ENCODE assay signal across 1 cellular context in the genomic region with DNA sequence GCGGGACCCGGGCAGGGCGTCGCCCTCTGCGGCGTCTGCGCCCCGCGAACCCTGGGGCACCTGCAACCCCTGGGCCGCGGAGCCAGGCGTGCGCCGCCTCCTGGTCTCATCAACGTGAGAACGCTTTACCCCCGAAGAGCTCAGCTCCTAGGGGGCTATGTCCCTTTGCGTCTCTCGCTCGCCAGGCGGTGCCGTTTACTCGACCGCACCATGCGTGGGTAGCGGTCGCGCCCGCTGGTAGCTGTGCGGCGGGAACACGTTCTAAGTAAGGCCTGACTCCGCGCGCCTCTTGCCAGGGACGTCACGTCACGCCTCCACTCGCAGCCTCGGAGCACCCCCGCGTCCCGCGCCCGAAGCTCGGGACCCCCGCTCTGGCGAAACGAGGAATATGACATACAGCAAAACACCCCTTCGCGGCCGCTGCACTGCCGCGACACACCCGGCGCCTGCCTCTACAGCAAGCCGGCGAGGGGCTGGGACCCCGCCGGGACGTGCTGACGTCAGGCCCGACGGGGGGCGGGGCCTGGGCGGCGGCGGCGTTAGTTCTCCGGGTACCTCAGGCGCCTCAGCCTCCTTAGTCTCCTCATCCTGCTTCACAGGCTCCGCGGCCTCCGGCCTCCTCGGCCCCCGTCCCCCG.
TF ChIP-seq lines count a peak whose summit lies in the region.

A gene with protein sequence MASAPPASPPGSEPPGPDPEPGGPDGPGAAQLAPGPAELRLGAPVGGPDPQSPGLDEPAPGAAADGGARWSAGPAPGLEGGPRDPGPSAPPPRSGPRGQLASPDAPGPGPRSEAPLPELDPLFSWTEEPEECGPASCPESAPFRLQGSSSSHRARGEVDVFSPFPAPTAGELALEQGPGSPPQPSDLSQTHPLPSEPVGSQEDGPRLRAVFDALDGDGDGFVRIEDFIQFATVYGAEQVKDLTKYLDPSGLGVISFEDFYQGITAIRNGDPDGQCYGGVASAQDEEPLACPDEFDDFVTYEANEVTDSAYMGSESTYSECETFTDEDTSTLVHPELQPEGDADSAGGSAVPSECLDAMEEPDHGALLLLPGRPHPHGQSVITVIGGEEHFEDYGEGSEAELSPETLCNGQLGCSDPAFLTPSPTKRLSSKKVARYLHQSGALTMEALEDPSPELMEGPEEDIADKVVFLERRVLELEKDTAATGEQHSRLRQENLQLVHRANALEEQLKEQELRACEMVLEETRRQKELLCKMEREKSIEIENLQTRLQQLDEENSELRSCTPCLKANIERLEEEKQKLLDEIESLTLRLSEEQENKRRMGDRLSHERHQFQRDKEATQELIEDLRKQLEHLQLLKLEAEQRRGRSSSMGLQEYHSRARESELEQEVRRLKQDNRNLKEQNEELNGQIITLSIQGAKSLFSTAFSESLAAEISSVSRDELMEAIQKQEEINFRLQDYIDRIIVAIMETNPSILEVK (plus strand): TSS at position 568 of the 637 bp plus-strand sequence. CDS start 358 bp downstream, outside the sequence.

TF ChIP-seq in HepG2, 621 proteins besides CTCF, POLR2A, EP300 and RAD21 (continued from another document and continues in another):
- TF ChIP-seq ZNF619 (CRISPR knock-in tag; IDR thresholded peaks at IDR 0.05) = peak; percentile 86; the same call in 1 of the 2 replicates
- TF ChIP-seq CCAR2 (optimal IDR thresholded peaks at IDR 0.05; ENCODE audit: low read depth, low read length) = no peak
- TF ChIP-seq THYN1 (CRISPR knock-in tag; IDR thresholded peaks at IDR 0.05; ENCODE audit: borderline replicate concordance, low read depth) = no peak
- no peak for TF ChIP-seq NFE2L2 (IDR thresholded peaks at IDR 0.05; ENCODE audit: low read length)
- TF ChIP-seq KLF16 (CRISPR knock-in tag; IDR thresholded peaks at IDR 0.05) = no peak; a peak in 2 of 4 replicates
- TF ChIP-seq SALL2 (CRISPR knock-in tag; IDR thresholded peaks at IDR 0.05) = peak; percentile 81; the same call in 1 of the 2 replicates
- TF ChIP-seq HNRNPL (IDR thresholded peaks at IDR 0.05; ENCODE audit: low read depth, low read length) = no peak
- no peak; the same call in 1 of the 2 replicates for TF ChIP-seq ZNF124 (CRISPR knock-in tag; IDR thresholded peaks at IDR 0.05)
- TF ChIP-seq, protein P1, sequence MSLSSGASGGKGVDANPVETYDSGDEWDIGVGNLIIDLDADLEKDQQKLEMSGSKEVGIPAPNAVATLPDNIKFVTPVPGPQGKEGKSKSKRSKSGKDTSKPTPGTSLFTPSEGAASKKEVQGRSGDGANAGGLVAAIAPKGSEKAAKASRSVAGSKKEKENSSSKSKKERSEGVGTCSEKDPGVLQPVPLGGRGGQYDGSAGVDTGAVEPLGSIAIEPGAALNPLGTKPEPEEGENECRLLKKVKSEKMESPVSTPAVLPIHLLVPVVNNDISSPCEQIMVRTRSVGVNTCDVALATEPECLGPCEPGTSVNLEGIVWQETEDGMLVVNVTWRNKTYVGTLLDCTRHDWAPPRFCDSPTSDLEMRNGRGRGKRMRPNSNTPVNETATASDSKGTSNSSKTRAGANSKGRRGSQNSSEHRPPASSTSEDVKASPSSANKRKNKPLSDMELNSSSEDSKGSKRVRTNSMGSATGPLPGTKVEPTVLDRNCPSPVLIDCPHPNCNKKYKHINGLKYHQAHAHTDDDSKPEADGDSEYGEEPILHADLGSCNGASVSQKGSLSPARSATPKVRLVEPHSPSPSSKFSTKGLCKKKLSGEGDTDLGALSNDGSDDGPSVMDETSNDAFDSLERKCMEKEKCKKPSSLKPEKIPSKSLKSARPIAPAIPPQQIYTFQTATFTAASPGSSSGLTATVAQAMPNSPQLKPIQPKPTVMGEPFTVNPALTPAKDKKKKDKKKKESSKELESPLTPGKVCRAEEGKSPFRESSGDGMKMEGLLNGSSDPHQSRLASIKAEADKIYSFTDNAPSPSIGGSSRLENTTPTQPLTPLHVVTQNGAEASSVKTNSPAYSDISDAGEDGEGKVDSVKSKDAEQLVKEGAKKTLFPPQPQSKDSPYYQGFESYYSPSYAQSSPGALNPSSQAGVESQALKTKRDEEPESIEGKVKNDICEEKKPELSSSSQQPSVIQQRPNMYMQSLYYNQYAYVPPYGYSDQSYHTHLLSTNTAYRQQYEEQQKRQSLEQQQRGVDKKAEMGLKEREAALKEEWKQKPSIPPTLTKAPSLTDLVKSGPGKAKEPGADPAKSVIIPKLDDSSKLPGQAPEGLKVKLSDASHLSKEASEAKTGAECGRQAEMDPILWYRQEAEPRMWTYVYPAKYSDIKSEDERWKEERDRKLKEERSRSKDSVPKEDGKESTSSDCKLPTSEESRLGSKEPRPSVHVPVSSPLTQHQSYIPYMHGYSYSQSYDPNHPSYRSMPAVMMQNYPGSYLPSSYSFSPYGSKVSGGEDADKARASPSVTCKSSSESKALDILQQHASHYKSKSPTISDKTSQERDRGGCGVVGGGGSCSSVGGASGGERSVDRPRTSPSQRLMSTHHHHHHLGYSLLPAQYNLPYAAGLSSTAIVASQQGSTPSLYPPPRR (CRISPR knock-in tag; IDR thresholded peaks at IDR 0.05; ENCODE audit: borderline replicate concordance) = no peak
- TF ChIP-seq SOX6 (IDR thresholded peaks at IDR 0.05) = no peak
- TF ChIP-seq SOX6 (CRISPR knock-in tag; IDR thresholded peaks at IDR 0.05) = no peak; the same call in 1 of the 2 replicates
- no peak for TF ChIP-seq SMYD3 (CRISPR knock-in tag; IDR thresholded peaks at IDR 0.05)
- no peak for TF ChIP-seq AKAP8 (CRISPR knock-in tag; IDR thresholded peaks at IDR 0.05)
- TF ChIP-seq RBM39 (IDR thresholded peaks at IDR 0.05; ENCODE audit: low read depth, low read length, poor library complexity, severe bottlenecking) = peak; percentile 83
- TF ChIP-seq, protein P2, sequence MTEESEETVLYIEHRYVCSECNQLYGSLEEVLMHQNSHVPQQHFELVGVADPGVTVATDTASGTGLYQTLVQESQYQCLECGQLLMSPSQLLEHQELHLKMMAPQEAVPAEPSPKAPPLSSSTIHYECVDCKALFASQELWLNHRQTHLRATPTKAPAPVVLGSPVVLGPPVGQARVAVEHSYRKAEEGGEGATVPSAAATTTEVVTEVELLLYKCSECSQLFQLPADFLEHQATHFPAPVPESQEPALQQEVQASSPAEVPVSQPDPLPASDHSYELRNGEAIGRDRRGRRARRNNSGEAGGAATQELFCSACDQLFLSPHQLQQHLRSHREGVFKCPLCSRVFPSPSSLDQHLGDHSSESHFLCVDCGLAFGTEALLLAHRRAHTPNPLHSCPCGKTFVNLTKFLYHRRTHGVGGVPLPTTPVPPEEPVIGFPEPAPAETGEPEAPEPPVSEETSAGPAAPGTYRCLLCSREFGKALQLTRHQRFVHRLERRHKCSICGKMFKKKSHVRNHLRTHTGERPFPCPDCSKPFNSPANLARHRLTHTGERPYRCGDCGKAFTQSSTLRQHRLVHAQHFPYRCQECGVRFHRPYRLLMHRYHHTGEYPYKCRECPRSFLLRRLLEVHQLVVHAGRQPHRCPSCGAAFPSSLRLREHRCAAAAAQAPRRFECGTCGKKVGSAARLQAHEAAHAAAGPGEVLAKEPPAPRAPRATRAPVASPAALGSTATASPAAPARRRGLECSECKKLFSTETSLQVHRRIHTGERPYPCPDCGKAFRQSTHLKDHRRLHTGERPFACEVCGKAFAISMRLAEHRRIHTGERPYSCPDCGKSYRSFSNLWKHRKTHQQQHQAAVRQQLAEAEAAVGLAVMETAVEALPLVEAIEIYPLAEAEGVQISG (CRISPR knock-in tag; IDR thresholded peaks at IDR 0.05) = no peak; the same call in 1 of the 2 replicates
- TF ChIP-seq, protein P3, sequence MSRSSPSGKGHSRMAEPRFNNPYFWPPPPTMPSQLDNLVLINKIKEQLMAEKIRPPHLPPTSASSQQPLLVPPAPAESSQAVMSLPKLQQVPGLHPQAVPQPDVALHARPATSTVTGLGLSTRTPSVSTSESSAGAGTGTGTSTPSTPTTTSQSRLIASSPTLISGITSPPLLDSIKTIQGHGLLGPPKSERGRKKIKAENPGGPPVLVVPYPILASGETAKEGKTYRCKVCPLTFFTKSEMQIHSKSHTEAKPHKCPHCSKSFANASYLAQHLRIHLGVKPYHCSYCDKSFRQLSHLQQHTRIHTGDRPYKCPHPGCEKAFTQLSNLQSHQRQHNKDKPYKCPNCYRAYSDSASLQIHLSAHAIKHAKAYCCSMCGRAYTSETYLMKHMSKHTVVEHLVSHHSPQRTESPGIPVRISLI (CRISPR knock-in tag; IDR thresholded peaks at IDR 0.05; ENCODE audit: borderline replicate concordance) = 0 out of 2 replicates have a peak, but pooled peaks have one; percentile 16
- TF ChIP-seq, protein P4, sequence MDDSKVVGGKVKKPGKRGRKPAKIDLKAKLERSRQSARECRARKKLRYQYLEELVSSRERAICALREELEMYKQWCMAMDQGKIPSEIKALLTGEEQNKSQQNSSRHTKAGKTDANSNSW (CRISPR knock-in tag; IDR thresholded peaks at IDR 0.05; ENCODE audit: borderline replicate concordance) = peak; percentile 26; the same call in 1 of the 2 replicates
- TF ChIP-seq ZNF83 (CRISPR knock-in tag; IDR thresholded peaks at IDR 0.05; ENCODE audit: borderline replicate concordance) = peak; percentile 86; the same call in 1 of the 2 replicates
- TF ChIP-seq YY1 (IDR thresholded peaks at IDR 0.05; ENCODE audit: insufficient read depth, insufficient replicate concordance, low read depth, low read length) = no peak
- TF ChIP-seq THAP11 (CRISPR knock-in tag; IDR thresholded peaks at IDR 0.05) = peak; percentile 57
- TF ChIP-seq, protein P5, sequence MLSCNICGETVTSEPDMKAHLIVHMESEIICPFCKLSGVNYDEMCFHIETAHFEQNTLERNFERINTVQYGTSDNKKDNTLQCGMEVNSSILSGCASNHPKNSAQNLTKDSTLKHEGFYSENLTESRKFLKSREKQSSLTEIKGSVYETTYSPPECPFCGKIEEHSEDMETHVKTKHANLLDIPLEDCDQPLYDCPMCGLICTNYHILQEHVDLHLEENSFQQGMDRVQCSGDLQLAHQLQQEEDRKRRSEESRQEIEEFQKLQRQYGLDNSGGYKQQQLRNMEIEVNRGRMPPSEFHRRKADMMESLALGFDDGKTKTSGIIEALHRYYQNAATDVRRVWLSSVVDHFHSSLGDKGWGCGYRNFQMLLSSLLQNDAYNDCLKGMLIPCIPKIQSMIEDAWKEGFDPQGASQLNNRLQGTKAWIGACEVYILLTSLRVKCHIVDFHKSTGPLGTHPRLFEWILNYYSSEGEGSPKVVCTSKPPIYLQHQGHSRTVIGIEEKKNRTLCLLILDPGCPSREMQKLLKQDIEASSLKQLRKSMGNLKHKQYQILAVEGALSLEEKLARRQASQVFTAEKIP (CRISPR knock-in tag; IDR thresholded peaks at IDR 0.05; ENCODE audit: borderline replicate concordance) = no peak
- no peak for TF ChIP-seq TSC22D2 (CRISPR knock-in tag; IDR thresholded peaks at IDR 0.05; ENCODE audit: borderline replicate concordance)
- TF ChIP-seq ZNF446 (CRISPR knock-in tag; IDR thresholded peaks at IDR 0.05) = no peak
- 0 out of 2 replicates have a peak, but pooled peaks have one; percentile 69 for TF ChIP-seq ARID2 (CRISPR knock-in tag; IDR thresholded peaks at IDR 0.05; ENCODE audit: borderline replicate concordance)
- 0 out of 2 replicates have a peak, but pooled peaks have one; percentile 31 for TF ChIP-seq KLF11 (CRISPR knock-in tag; IDR thresholded peaks at IDR 0.05)
- TF ChIP-seq ZNF879 (CRISPR knock-in tag; IDR thresholded peaks at IDR 0.05) = no peak; the same call in 1 of the 2 replicates
- TF ChIP-seq ZFP1 (CRISPR knock-in tag; IDR thresholded peaks at IDR 0.05) = no peak
- no peak for TF ChIP-seq RAD51 (IDR thresholded peaks at IDR 0.05; ENCODE audit: borderline replicate concordance)
- TF ChIP-seq, protein P6, sequence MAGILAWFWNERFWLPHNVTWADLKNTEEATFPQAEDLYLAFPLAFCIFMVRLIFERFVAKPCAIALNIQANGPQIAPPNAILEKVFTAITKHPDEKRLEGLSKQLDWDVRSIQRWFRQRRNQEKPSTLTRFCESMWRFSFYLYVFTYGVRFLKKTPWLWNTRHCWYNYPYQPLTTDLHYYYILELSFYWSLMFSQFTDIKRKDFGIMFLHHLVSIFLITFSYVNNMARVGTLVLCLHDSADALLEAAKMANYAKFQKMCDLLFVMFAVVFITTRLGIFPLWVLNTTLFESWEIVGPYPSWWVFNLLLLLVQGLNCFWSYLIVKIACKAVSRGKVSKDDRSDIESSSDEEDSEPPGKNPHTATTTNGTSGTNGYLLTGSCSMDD (CRISPR knock-in tag; IDR thresholded peaks at IDR 0.05) = 0 out of 2 replicates have a peak, but pooled peaks have one; percentile 16
- peak; percentile 64; the same call in 1 of the 2 replicates for TF ChIP-seq PHF21A (CRISPR knock-in tag; IDR thresholded peaks at IDR 0.05)
- peak; percentile 88 for TF ChIP-seq ZNF652 (CRISPR knock-in tag; IDR thresholded peaks at IDR 0.05; ENCODE audit: borderline replicate concordance, low read depth)
- TF ChIP-seq, protein P7, sequence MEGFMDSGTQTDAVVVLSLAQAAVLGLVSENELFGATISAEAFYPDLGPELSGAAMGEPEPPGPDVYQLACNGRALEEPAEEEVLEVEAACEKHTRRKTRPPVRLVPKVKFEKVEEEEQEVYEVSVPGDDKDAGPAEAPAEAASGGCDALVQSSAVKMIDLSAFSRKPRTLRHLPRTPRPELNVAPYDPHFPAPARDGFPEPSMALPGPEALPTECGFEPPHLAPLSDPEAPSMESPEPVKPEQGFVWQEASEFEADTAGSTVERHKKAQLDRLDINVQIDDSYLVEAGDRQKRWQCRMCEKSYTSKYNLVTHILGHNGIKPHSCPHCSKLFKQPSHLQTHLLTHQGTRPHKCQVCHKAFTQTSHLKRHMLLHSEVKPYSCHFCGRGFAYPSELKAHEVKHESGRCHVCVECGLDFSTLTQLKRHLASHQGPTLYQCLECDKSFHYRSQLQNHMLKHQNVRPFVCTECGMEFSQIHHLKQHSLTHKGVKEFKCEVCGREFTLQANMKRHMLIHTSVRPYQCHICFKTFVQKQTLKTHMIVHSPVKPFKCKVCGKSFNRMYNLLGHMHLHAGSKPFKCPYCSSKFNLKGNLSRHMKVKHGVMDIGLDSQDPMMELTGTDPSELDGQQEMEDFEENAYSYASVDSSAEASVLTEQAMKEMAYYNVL (CRISPR knock-in tag; IDR thresholded peaks at IDR 0.05; ENCODE audit: borderline replicate concordance) = peak; percentile 83
- peak; percentile 76 for TF ChIP-seq KMT2A (CRISPR knock-in tag; IDR thresholded peaks at IDR 0.05)
- peak; percentile 86 for TF ChIP-seq HOXD1 (CRISPR knock-in tag; IDR thresholded peaks at IDR 0.05)
- TF ChIP-seq, protein P8, sequence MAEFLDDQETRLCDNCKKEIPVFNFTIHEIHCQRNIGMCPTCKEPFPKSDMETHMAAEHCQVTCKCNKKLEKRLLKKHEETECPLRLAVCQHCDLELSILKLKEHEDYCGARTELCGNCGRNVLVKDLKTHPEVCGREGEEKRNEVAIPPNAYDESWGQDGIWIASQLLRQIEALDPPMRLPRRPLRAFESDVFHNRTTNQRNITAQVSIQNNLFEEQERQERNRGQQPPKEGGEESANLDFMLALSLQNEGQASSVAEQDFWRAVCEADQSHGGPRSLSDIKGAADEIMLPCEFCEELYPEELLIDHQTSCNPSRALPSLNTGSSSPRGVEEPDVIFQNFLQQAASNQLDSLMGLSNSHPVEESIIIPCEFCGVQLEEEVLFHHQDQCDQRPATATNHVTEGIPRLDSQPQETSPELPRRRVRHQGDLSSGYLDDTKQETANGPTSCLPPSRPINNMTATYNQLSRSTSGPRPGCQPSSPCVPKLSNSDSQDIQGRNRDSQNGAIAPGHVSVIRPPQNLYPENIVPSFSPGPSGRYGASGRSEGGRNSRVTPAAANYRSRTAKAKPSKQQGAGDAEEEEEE (CRISPR knock-in tag; IDR thresholded peaks at IDR 0.05; ENCODE audit: borderline replicate concordance) = no peak
